8 cellular contexts compared by ENCODE assay signal in the genomic region with DNA sequence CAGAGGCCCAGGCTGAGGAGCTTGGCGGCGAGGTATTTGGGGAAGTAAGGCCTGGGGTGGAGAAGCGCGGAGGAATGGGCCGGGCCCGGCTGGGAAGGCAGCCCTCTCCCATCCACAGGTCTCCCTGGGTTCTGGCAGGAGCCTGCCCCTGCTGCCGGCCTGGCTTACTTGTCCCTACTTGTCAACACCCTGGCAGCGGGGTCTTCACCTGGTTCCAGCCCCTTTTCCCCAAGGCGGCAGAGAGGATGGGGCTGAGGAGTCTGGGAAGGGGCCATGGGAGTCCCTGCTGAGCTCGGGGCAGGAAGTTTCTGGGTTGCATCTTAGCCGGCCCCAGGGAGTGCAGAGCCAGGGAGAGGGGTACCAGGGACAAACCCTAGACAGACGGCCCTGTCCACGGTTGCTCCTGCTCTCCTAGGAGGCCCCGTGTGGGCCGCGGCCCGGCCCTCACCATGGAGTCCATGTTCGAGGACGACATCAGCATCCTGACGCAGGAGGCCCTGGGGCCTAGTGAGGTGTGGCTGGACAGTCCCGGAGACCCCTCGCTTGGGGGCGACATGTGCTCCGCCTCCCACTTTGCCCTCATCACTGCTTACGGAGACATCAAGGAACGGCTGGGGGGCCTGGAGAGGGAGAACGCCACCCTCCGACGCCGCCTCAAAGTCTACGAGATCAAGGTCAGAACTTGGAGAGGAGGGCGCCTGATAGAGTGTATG. TPM values are rescaled to one million over a fixed set of nuclear protein-coding genes. Genes with fewer than 3 reads are reported as not detected.
DNase-seq lines count a peak whose midpoint lies in the region; TF ChIP-seq lines count a peak whose summit lies in the region.

No MANE protein-coding gene starts in this region.

- H3K4me1 Mint-ChIP-seq in endodermal cell (peaks cover 18% of the 10 kb centered on the region), nephron progenitor cell (peaks cover 65% of the 10 kb centered on the region)

- DNase-seq in KG1 (lab: John Stamatoyannopoulos, UW) (peak; percentile 69), endodermal cell (no peak), nephron progenitor cell (no peak), NCI-H187 treated with DMSO at 0.1 percent for 48 hours (lab: John Stamatoyannopoulos, UW) (no peak), DMS 273 (lab: John Stamatoyannopoulos, UW; ENCODE audit: unreplicated experiment) (no peak), DMS153 treated with DMSO at 0.1 percent for 48 hours (lab: John Stamatoyannopoulos, UW; ENCODE audit: unreplicated experiment) (no peak), NCI-H146 treated with DMSO at 0.1 percent for 48 hours (lab: John Stamatoyannopoulos, UW; ENCODE audit: unreplicated experiment) (no peak)

- peak overlapping the region; percentile 73 for H3K4me3 ChIP-seq in BLaER1
- H3K4me3 ChIP-seq in endodermal cell (ENCODE audit: low read length) = peak overlapping the region; percentile 88

- no peaks in the 10 kb centered on the region for H3K27me3 ChIP-seq in BLaER1
- no peaks in the 10 kb centered on the region for H3K27me3 ChIP-seq in endodermal cell (ENCODE audit: control insufficient read depth, insufficient read depth, low read length, poor library complexity, severe bottlenecking)

- peak overlapping the region; percentile 84 for H3K4me3 Mint-ChIP-seq in endodermal cell
- H3K4me3 Mint-ChIP-seq in nephron progenitor cell = peak overlapping the region; percentile 94

- H3K9me3 Mint-ChIP-seq in endodermal cell = no peaks in the 10 kb centered on the region
- no peaks in the 10 kb centered on the region for H3K9me3 Mint-ChIP-seq in nephron progenitor cell

- no peak for TF ChIP-seq CTCF in endodermal cell (conservative IDR thresholded peaks at IDR 0.05)
- TF ChIP-seq CTCF in nephron progenitor cell (IDR thresholded peaks at IDR 0.05) = no peak

- WGBS in endodermal cell (ENCODE audit: insufficient coverage in 1 of 2, insufficient read length in 1 of 2), 2 experiments = 70 to 85% methylated on average over 22 to 32 of the region's 32 CpGs

- H3K27ac ChIP-seq in BLaER1 = peak overlapping the region; percentile 82
- no peak overlapping the region for H3K27ac ChIP-seq in endodermal cell (ENCODE audit: low read depth, low read length)

- H3K4me1 ChIP-seq in BLaER1 (peaks cover 84% of the 10 kb centered on the region), endodermal cell (ENCODE audit: control insufficient read depth, insufficient read depth, low read length) (peaks cover 11% of the 10 kb centered on the region)

- H3K27me3 Mint-ChIP-seq in endodermal cell (ENCODE audit: insufficient read depth) = peaks cover 1% of the 10 kb centered on the region
- H3K27me3 Mint-ChIP-seq in nephron progenitor cell (ENCODE audit: low read depth, poor library complexity) = peaks cover 5% of the 10 kb centered on the region

- H3K27ac Mint-ChIP-seq in endodermal cell (no peak overlapping the region), nephron progenitor cell (no peak overlapping the region)

- H3K36me3 ChIP-seq in BLaER1 = peaks cover 15% of the 10 kb centered on the region
- H3K36me3 ChIP-seq in endodermal cell (ENCODE audit: control insufficient read depth, insufficient read depth, low read length) = peaks cover 11% of the 10 kb centered on the region

- peak overlapping the region; percentile 100 for H3K4me2 ChIP-seq in BLaER1

- peaks cover 29% of the 10 kb centered on the region for H4K20me1 ChIP-seq in BLaER1

- no peaks in the 10 kb centered on the region for H3K9me3 ChIP-seq in BLaER1
- H3K9me3 ChIP-seq in endodermal cell (ENCODE audit: control insufficient read depth, low read length) = no peaks in the 10 kb centered on the region

- peak overlapping the region; percentile 74 for H3K9ac ChIP-seq in BLaER1
- no peak overlapping the region for H3K9ac ChIP-seq in endodermal cell (ENCODE audit: extremely low read depth, low read length, poor library complexity, severe bottlenecking)

- H3K36me3 Mint-ChIP-seq in endodermal cell (ENCODE audit: low read depth) (peaks cover 17% of the 10 kb centered on the region), nephron progenitor cell (ENCODE audit: low read depth) (peaks cover 5% of the 10 kb centered on the region)

RNA-seq across cellular contexts. Expression of a gene that starts 1.9 kb away (rescaled TPM):
- total RNA-seq in endodermal cell = 10 to 100 TPM; 14.5 to 22.9 TPM
- polyA plus RNA-seq in endodermal cell (2013, experiment 1 of 2) = 17.3 TPM
- 16.7 TPM for polyA plus RNA-seq in endodermal cell (2013, experiment 2 of 2)

RNA-seq across cellular contexts. Expression of a gene that starts 37.2 kb away (rescaled TPM):
- not detected for total RNA-seq in endodermal cell
- not detected for polyA plus RNA-seq in endodermal cell (2013, experiment 1 of 2)
- polyA plus RNA-seq in endodermal cell (2013, experiment 2 of 2) = not detected

RNA-seq across cellular contexts. Expression of a gene that starts 46.1 kb away (rescaled TPM):
- total RNA-seq in endodermal cell = 100 to 1,000 TPM; 452 to 500 TPM
- 347 TPM for polyA plus RNA-seq in endodermal cell (2013, experiment 1 of 2)
- polyA plus RNA-seq in endodermal cell (2013, experiment 2 of 2) = 324 TPM
